26 cellular contexts compared by ENCODE assay signal in the genomic region with DNA sequence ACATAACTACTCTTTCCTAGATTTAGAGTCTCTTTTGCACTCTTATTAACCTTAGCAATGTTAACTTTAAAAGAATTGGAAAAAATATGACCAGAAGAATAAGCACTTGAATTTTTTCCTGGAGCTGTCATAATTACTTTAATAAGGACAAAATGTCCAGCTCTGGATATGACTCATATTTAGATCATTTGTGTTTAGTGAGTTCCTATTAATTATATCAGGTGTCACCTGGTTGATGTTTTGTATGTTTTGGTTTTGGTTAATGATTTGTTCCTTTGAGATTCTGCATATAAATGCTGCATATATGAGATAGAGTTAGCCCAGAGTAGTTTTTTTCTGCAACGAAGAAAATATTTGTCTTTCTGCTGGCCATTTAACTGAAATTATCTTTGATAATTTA. TPM values are rescaled to one million over a fixed set of nuclear protein-coding genes. Genes with fewer than 3 reads are reported as not detected.
"Had no signal": no experiment of that assay in that cellular context is flagged by ENCODE, and none has a peak within 500 bp of the region (broad histone marks: within the 10 kb centered on the region; RNA-seq: fewer than 3 reads in every experiment).

No MANE protein-coding gene starts in this region.

- H3K4me1 Mint-ChIP-seq: endodermal cell, neural progenitor cell had no signal

- H3K27me3 Mint-ChIP-seq: activated naive CD8-positive, alpha-beta T cell treated with anti-CD3 and anti-CD28 coated beads for 36 hours; naive thymus-derived CD4-positive, alpha-beta T cell had no signal

- H3K27ac Mint-ChIP-seq: activated naive CD8-positive, alpha-beta T cell treated with anti-CD3 and anti-CD28 coated beads for 36 hours; endodermal cell; naive thymus-derived CD4-positive, alpha-beta T cell; neural progenitor cell; progenitor cell of endocrine pancreas had no signal

- H3K9me3 ChIP-seq: body of pancreas, colonic mucosa, left lung, mucosa of descending colon, right atrium auricular region, testis, upper lobe of right lung had no signal

- H3K9ac ChIP-seq: neural progenitor cell had no signal

- H2AFZ ChIP-seq: neural progenitor cell had no signal

- ATAC-seq: body of pancreas; left lung; mucosa of descending colon; naive thymus-derived CD4-positive, alpha-beta T cell; upper lobe of right lung had no signal

- H3K27me3 ChIP-seq: body of pancreas, colonic mucosa, left lung, neural progenitor cell, right atrium auricular region, testis, upper lobe of right lung had no signal

- H3K4me2 ChIP-seq: neural progenitor cell had no signal

- H3K36me3 ChIP-seq: colonic mucosa, left lung, neural progenitor cell, right atrium auricular region, upper lobe of right lung had no signal

- H3K27ac ChIP-seq: colonic mucosa, left lung, neural progenitor cell, right atrium auricular region, testis, upper lobe of right lung, VCaP had no signal

- H3K4me1 ChIP-seq: body of pancreas, colonic mucosa, left lung, neural progenitor cell, right atrium auricular region, testis, upper lobe of right lung had no signal

- DNase-seq: activated CD4-positive, alpha-beta T cell treated with anti-CD3 and anti-CD28 coated beads for 1 hour; activated naive CD4-positive, alpha-beta T cell; activated naive CD8-positive, alpha-beta T cell treated with anti-CD3 and anti-CD28 coated beads for 36 hours; activated T-cell treated with anti-CD3 and anti-CD28 coated beads for 4 hours; amygdala; body of pancreas; central memory CD4-positive, alpha-beta T cell; colonic mucosa; endodermal cell; erythroblast; head of caudate nucleus; left lung; mucosa of descending colon; naive thymus-derived CD4-positive, alpha-beta T cell; T-helper 2 cell; testis; upper lobe of right lung had no signal

- H3K4me3 ChIP-seq: body of pancreas, colonic mucosa, left lung, mucosa of descending colon, neural progenitor cell, right atrium auricular region, testis, upper lobe of right lung had no signal

- H3K9me3 Mint-ChIP-seq: endodermal cell, neural progenitor cell had no signal

- H3K36me3 Mint-ChIP-seq: neural progenitor cell had no signal

- H3K4me3 Mint-ChIP-seq: activated naive CD8-positive, alpha-beta T cell treated with anti-CD3 and anti-CD28 coated beads for 36 hours; endodermal cell; naive thymus-derived CD4-positive, alpha-beta T cell; neural progenitor cell had no signal

RNA-seq across cellular contexts. Expression of gene CLECL1, which starts 5.1 kb away (rescaled TPM):
- total RNA-seq: body of pancreas, endodermal cell, frontal cortex, kidney epithelial cell, left lung, lung microvascular endothelial cell, osteoblast, progenitor cell of endocrine pancreas, right atrium auricular region, skeletal muscle tissue, testis had no signal

RNA-seq across cellular contexts. Expression of gene CD69, which starts 32.9 kb away (rescaled TPM):
- total RNA-seq: endodermal cell, frontal cortex, osteoblast, progenitor cell of endocrine pancreas had no signal
